ENCODE assay signal across 8 cellular contexts in the genomic region with DNA sequence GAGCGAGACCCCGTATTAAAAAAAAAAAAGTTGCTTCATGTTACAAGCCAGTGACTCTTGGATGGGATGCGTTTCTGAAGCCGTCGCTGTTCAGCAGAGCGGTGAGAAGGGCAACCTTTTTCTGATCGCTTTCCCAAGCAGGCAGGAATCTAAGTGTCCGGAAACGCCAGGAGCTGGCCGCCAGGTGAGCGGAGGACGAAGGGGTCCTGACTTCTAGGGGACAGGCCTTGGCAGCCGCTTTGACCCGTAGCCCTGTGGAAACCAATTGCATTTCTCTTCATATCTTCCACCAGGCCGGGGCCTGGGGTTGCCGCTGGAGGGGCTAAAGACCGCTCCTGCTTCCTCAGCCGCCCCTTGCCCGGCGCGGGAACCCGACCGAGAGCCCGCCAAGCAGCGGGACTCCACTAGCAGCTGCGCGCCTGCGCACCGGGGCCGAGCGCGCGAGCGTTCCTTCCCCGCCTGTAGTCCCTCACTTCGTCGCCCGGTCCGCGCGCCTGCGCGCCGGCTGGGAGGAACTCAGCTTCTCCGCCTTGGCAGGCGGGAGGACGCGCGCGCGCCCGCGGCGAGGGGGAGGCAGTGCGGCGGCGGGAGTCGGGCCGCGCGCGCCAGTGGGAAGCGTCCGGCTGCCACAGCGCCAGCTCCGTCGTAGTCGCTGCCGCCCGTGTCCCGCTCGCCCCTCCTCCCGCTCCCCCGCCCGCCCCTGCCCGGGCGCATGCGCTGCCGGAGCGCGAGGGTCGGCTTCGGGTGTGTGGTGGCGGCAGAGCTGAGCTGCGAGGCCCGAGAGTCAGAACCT. TPM values are rescaled to one million over a fixed set of nuclear protein-coding genes. Genes with fewer than 3 reads are reported as not detected.
DNase-seq lines count a peak whose midpoint lies in the region; ATAC-seq and TF ChIP-seq lines count a peak whose summit lies in the region.

TSS of gene SPEN (plus strand) at position 608 of the 793 bp plus-strand sequence. CDS start 361 bp downstream, outside the sequence.

- no peaks in the 10 kb centered on the region for H3K9me3 ChIP-seq in PC-3 (ENCODE audit: low read length)

- peak within 1 kb of the TSS; percentile 89 for H3K9ac ChIP-seq in PC-3 (ENCODE audit: low read length)

- peaks cover 7% of the 10 kb centered on the region for H3F3A ChIP-seq in PC-3 (ENCODE audit: low read length, unreplicated experiment)

- peaks cover 4% of the 10 kb centered on the region; the same call in 1 of the 2 replicates for H4K20me1 ChIP-seq in PC-3 (ENCODE audit: low read length)

- intact Hi-C loops in PC-3 (cut with micrococcal nuclease): loop anchor here (1.0 to 5.0 kb wide), 3 partner anchors 12 to 70 kb away; no protein-coding TSS in a partner anchor

- H3K27ac ChIP-seq in PC-3 (ENCODE audit: low read length): peak within 1 kb of the TSS; percentile 95
- peak within 1 kb of the TSS; percentile 90 for H3K27ac ChIP-seq in epithelial cell of prostate

- CTCF ChIA-PET in PC-3 (lab: Charles Lee): interaction anchor here (0.7 to 1.0 kb wide), 4 partner anchors 14 to 58 kb away, joined by 3 to 11 read pairs (median 4); no protein-coding TSS in a partner anchor

- peak; percentile 90 for DNase-seq in DMS114 treated with DMSO at 0.1 percent for 48 hours (lab: John Stamatoyannopoulos, UW; ENCODE audit: unreplicated experiment)
- DNase-seq in Jurkat, Clone E6-1 (ENCODE audit: low read depth, low spot score): peak; percentile 97
- peak; percentile 98 for DNase-seq in PC-3
- peak; percentile 99 for DNase-seq in activated T-cell treated with anti-CD3 and anti-CD28 coated beads for 48 hours (ENCODE audit: low read depth)
- peak; percentile 84 for DNase-seq in epithelial cell of prostate (ENCODE audit: low read depth, low spot score)
- peak; percentile 97 for DNase-seq in mucosa of gallbladder (ENCODE audit: low spot score)
- peak; percentile 99 for DNase-seq in stimulated activated CD8-positive, alpha-beta memory T cell treated with anti-CD3 and anti-CD28 coated beads, Interleukin-4, amount 100 ng/mL, for 24 hours (ENCODE audit: low read depth)

- H3K9me2 ChIP-seq in PC-3 (replicated peaks; ENCODE audit: low read length): no peaks in the 10 kb centered on the region

- H3K4me2 ChIP-seq in PC-3 (ENCODE audit: low read length): peak within 1 kb of the TSS; percentile 100

- H3K4me1 ChIP-seq in PC-3 (ENCODE audit: insufficient read depth, low read length): peaks cover 42% of the 10 kb centered on the region

- POLR2A ChIA-PET in PC-3 (lab: Charles Lee; ENCODE audit: unreplicated experiment): interaction anchor here (0.5 to 1.1 kb wide), 9 partner anchors 11 to 521 kb away, joined by 3 to 11 read pairs (median 5); no protein-coding TSS in a partner anchor

- peak within 1 kb of the TSS; percentile 94 for H3K4me3 ChIP-seq in Jurkat, Clone E6-1 (ENCODE audit: low read length)
- peak within 1 kb of the TSS; percentile 90 for H3K4me3 ChIP-seq in PC-3 (ENCODE audit: low read length)

- TSS peak; percentile 35 for BruUV-seq in PC-3 (replicated peaks; lab: Mats Ljungman, UMichigan)

- peak within 1 kb of the TSS; percentile 76 for H2AFZ ChIP-seq in PC-3 (ENCODE audit: low read length)

- no peaks in the 10 kb centered on the region for H3K36me3 ChIP-seq in PC-3 (ENCODE audit: low read depth, low read length)

- no peaks in the 10 kb centered on the region for H3K27me3 ChIP-seq in PC-3 (ENCODE audit: low read length)

- ATAC-seq in GM21619 (IDR thresholded peaks at IDR 0.05; ENCODE audit: unreplicated experiment) (peak; percentile 48), PC-3 (peak; percentile 77)

- H3K79me2 ChIP-seq in PC-3 (ENCODE audit: low read length): peaks cover 74% of the 10 kb centered on the region

- TF ChIP-seq CTCF in PC-3 (conservative IDR thresholded peaks at IDR 0.05; ENCODE audit: low read depth, low read length): no peak

RNA-seq across cellular contexts. Expression of gene SPEN, which starts in this region (rescaled TPM):
- 37.7 TPM for polyA plus RNA-seq in Jurkat, Clone E6-1 (2012; ENCODE audit: insufficient read depth, insufficient read length)
- total RNA-seq in PC-3 (2014; rRNA removed) (26.7 and 35.7 TPM in 2 replicates), mucosa of gallbladder (44.5 TPM)

Comparison
In these comparisons a context has a peak if more than half of its experiments do, and no peak if none do; other contexts are left out.
1. Peak in every context shown above with its lines: DNase-seq, ATAC-seq, H3K4me3 ChIP-seq and H3K27ac ChIP-seq.